In genomic region chr5:167552356-167552755, GRCh38 we compare ENCODE assay signal across 7 cellular contexts.
"Had no signal": no experiment of that assay in that cellular context is flagged by ENCODE, and none has a peak within 500 bp of the region (broad histone marks: within the 10 kb centered on the region; RNA-seq: fewer than 3 reads in every experiment).

No MANE protein-coding gene starts in this region.

- H3K9ac ChIP-seq: GM23248 had no signal

- H3K4me3 ChIP-seq: GM23248, GM23338 had no signal

- H2AFZ ChIP-seq: GM23248, GM23338 had no signal

- DNase-seq: GM23248, GOT3, H7, H9, HCEC 1CT, HFFc6 had no signal

- H3K27ac Mint-ChIP-seq: HFFc6 had no signal

- H3K4me3 Mint-ChIP-seq: GM23338, H9, HFFc6 had no signal

- H3K9me3 Mint-ChIP-seq: GM23338, H9, HFFc6 had no signal

- H3K4me2 ChIP-seq: GM23338 had no signal

- H3K27ac ChIP-seq: GM23248 had no signal
